ENCODE assay signal across 26 cellular contexts in genomic region chr7:14841086-14841485, GRCh38.
"Had no signal": no experiment of that assay in that cellular context is flagged by ENCODE, and none has a peak within 500 bp of the region (broad histone marks: within the 10 kb centered on the region; RNA-seq: fewer than 3 reads in every experiment).

No MANE protein-coding gene starts in this region.

- H3K4me1 ChIP-seq: foreskin keratinocyte had no signal

- H3K4me3 ChIP-seq: coronary artery, dorsolateral prefrontal cortex, gastrocnemius medialis, heart left ventricle had no signal

- H3K36me3 ChIP-seq: brain microvascular endothelial cell, gastrocnemius medialis, heart left ventricle had no signal

- H3K27me3 ChIP-seq: brain microvascular endothelial cell, foreskin keratinocyte, gastrocnemius medialis, heart left ventricle had no signal

- DNase-seq: activated CD4-positive, alpha-beta memory T cell treated with anti-CD3 and anti-CD28 coated beads, Interleukin-2, amount 10 ng/mL, durations not matched to agents 7 days and 5 days; activated CD4-positive, alpha-beta T cell treated with anti-CD3 and anti-CD28 coated beads for 36 hours; activated CD4-positive, alpha-beta T cell treated with anti-CD3 and anti-CD28 coated beads, Interleukin-2, amount 10 ng/mL, durations not matched to agents 24 days and 14 days; activated CD4-positive, CD25-positive, alpha-beta regulatory T cell; activated CD4-positive, CD25-positive, alpha-beta regulatory T cell treated with anti-CD3 and anti-CD28 coated beads, Interleukin-2, amount 50 U/mL, for 72 hours; activated CD8-positive, alpha-beta memory T cell treated with anti-CD3 and anti-CD28 coated beads, Interleukin-2, amount 50 U/mL, for 48 hours; activated gamma-delta T cell; activated naive CD4-positive, alpha-beta T cell; activated naive CD4-positive, alpha-beta T cell treated with anti-CD3 and anti-CD28 coated beads, Interleukin-2, amount 10 ng/mL, durations not matched to agents 7 days and 5 days; activated naive CD8-positive, alpha-beta T cell treated with anti-CD3 and anti-CD28 coated beads, Interleukin-2, amount 10 ng/mL, durations not matched to agents 7 days and 5 days; activated T-cell treated with anti-CD3 and anti-CD28 coated beads for 4 hours; activated T-cell treated with anti-CD3 and anti-CD28 coated beads, Interleukin-2, amount 50 U/mL, for 24 hours; activated T-cell treated with anti-CD3 and anti-CD28 coated beads, Interleukin-2, amount 50 U/mL, for 72 hours; anterior cingulate cortex; dorsolateral prefrontal cortex; effector memory CD4-positive, alpha-beta T cell; endodermal cell; gastrocnemius medialis; glutamatergic neuron; heart left ventricle; T-helper 2 cell had no signal

- ATAC-seq: activated CD4-positive, alpha-beta T cell treated with anti-CD3 and anti-CD28 coated beads for 36 hours; activated naive CD4-positive, alpha-beta T cell treated with anti-CD3 and anti-CD28 coated beads, Interleukin-2, amount 50 U/mL, for 72 hours; activated T-cell treated with anti-CD3 and anti-CD28 coated beads, Interleukin-2, amount 50 U/mL, for 72 hours; esophagus mucosa; gastrocnemius medialis; heart left ventricle had no signal

- H3K27ac ChIP-seq: brain microvascular endothelial cell, coronary artery, foreskin keratinocyte, gastrocnemius medialis, heart left ventricle had no signal

- H3K9me3 ChIP-seq: gastrocnemius medialis, heart left ventricle had no signal
